In genomic region chr4:106369456-106370060, GRCh38 we compare ENCODE assay signal across 8 cellular contexts. TPM values are rescaled to one million over a fixed set of nuclear protein-coding genes. Genes with fewer than 3 reads are reported as not detected.
DNase-seq lines count a peak whose midpoint lies in the region; ATAC-seq and TF ChIP-seq lines count a peak whose summit lies in the region.

No MANE protein-coding gene starts in this region.

- H3K36me3 ChIP-seq in psoas muscle (ENCODE audit: insufficient read depth in 1 of 2, low read depth in 1 of 2): no peaks in the 10 kb centered on the region

- H3K36me3 Mint-ChIP-seq in activated CD8-positive, alpha-beta memory T cell treated with anti-CD3 and anti-CD28 coated beads, Interleukin-2, amount 10 ng/mL, durations not matched to agents 7 days and 5 days: no peaks in the 10 kb centered on the region

- H3K4me1 ChIP-seq in psoas muscle: peaks cover 9% of the 10 kb centered on the region

- CTCF ChIA-PET in activated CD8-positive, alpha-beta memory T cell treated with anti-CD3 and anti-CD28 coated beads, Interleukin-2, amount 10 ng/mL, durations not matched to agents 7 days and 5 days (lab: Charles Lee): interaction anchor here (1.0 to 2.5 kb wide), 4 partner anchors 41 to 529 kb away, joined by 3 to 6 read pairs (median 4); no protein-coding TSS in a partner anchor

- no peak overlapping the region for H3K4me3 Mint-ChIP-seq in activated CD8-positive, alpha-beta memory T cell treated with anti-CD3 and anti-CD28 coated beads, Interleukin-2, amount 10 ng/mL, durations not matched to agents 7 days and 5 days

- TF ChIP-seq CTCF in fibroblast of pulmonary artery (IDR thresholded peaks at IDR 0.05; ENCODE audit: low read length, missing control alignments): peak; percentile 77
- TF ChIP-seq CTCF in psoas muscle (IDR thresholded peaks at IDR 0.05): peak; percentile 62

- no peak overlapping the region for H3K27ac ChIP-seq in psoas muscle

- H3K4me3 ChIP-seq in fibroblast of pulmonary artery (replicated peaks; ENCODE audit: low read depth, low read length) (no peak overlapping the region), psoas muscle (no peak overlapping the region)

- peaks cover 28% of the 10 kb centered on the region for H3K27me3 Mint-ChIP-seq in activated CD8-positive, alpha-beta memory T cell treated with anti-CD3 and anti-CD28 coated beads, Interleukin-2, amount 10 ng/mL, durations not matched to agents 7 days and 5 days

- no peaks in the 10 kb centered on the region for H3K9me3 ChIP-seq in psoas muscle

- peaks cover 4% of the 10 kb centered on the region for H3K4me1 Mint-ChIP-seq in activated CD8-positive, alpha-beta memory T cell treated with anti-CD3 and anti-CD28 coated beads, Interleukin-2, amount 10 ng/mL, durations not matched to agents 7 days and 5 days

- WGBS in psoas muscle, 3 donors: 23 to 29% (median 23%) methylated on average over 6 of the region's 6 CpGs

- intact Hi-C loops in psoas muscle (cut with DNase I): loop anchor here in 1 of 2 donors (5.0 to 10.0 kb wide), 3 partner anchors 133 to 525 kb away; no protein-coding TSS in a partner anchor

- in situ Hi-C loops in KBM-7 (cut with MboI; ENCODE audit: low pct_unique_long_range_greater_than_20kb, low sequenced_read_pairs): no loop called here

- no peak overlapping the region for H3K27ac Mint-ChIP-seq in activated CD8-positive, alpha-beta memory T cell treated with anti-CD3 and anti-CD28 coated beads, Interleukin-2, amount 10 ng/mL, durations not matched to agents 7 days and 5 days

- no peaks in the 10 kb centered on the region for H3K27me3 ChIP-seq in psoas muscle (ENCODE audit: insufficient read depth in 3 of 3, low read length in 2 of 3)

- ATAC-seq in activated CD8-positive, alpha-beta memory T cell treated with anti-CD3 and anti-CD28 coated beads, Interleukin-2, amount 10 ng/mL, durations not matched to agents 7 days and 5 days: peak; percentile 58
- ATAC-seq in GM21528 (IDR thresholded peaks at IDR 0.05; ENCODE audit: low FRiP score, unreplicated experiment): peak; percentile 75
- peak in 1 of 4 donors; percentile 59 for ATAC-seq in psoas muscle
- no peak for ATAC-seq in activated CD4-positive, CD25-positive, alpha-beta regulatory T cell treated with anti-CD3 and anti-CD28 coated beads, Interleukin-2, amount 50 U/mL, for 24 hours

- no peaks in the 10 kb centered on the region for H3K9me3 Mint-ChIP-seq in activated CD8-positive, alpha-beta memory T cell treated with anti-CD3 and anti-CD28 coated beads, Interleukin-2, amount 10 ng/mL, durations not matched to agents 7 days and 5 days (ENCODE audit: low read depth)

- no peak for DNase-seq in activated CD8-positive, alpha-beta memory T cell treated with anti-CD3 and anti-CD28 coated beads, Interleukin-2, amount 10 ng/mL, durations not matched to agents 7 days and 5 days
- no peak for DNase-seq in activated CD8-positive, alpha-beta memory T cell treated with anti-CD3 and anti-CD28 coated beads, Interleukin-2, amount 50 U/mL, for 48 hours
- peak; percentile 78 for DNase-seq in KBM-7
- DNase-seq in SKM-1 treated with dmso at 0.1 percent for 144 hours (lab: John Stamatoyannopoulos, UW; ENCODE audit: unreplicated experiment): peak; percentile 84
- DNase-seq in fibroblast of pulmonary artery (ENCODE audit: low read depth): peak; percentile 88
- no peak for DNase-seq in psoas muscle

RNA-seq across cellular contexts. Expression of gene GIMD1, which starts 1.0 kb away (rescaled TPM):
- total RNA-seq in activated CD8-positive, alpha-beta memory T cell treated with anti-CD3 and anti-CD28 coated beads, Interleukin-2, amount 10 ng/mL, durations not matched to agents 7 days and 5 days: not detected
- not detected for total RNA-seq in psoas muscle
- under 1 TPM in 1 of 3 donors, not detected in 2; 0.04 TPM for polyA plus RNA-seq in psoas muscle

RNA-seq across cellular contexts. Expression of gene AIMP1, which starts 53.2 kb away (rescaled TPM):
- total RNA-seq in activated CD8-positive, alpha-beta memory T cell treated with anti-CD3 and anti-CD28 coated beads, Interleukin-2, amount 10 ng/mL, durations not matched to agents 7 days and 5 days: 10 to 100 TPM; 44.2 to 53.9 TPM
- 10 to 100 TPM; 36.0 to 65.5 (median 53.4) TPM for total RNA-seq in psoas muscle
- polyA plus RNA-seq in psoas muscle: 10 to 100 TPM; 26.0 to 35.0 (median 32.1) TPM

RNA-seq across cellular contexts. Expression of gene TBCK, which starts 53.5 kb away (rescaled TPM):
- 10 to 100 TPM; 33.2 to 36.9 TPM for total RNA-seq in activated CD8-positive, alpha-beta memory T cell treated with anti-CD3 and anti-CD28 coated beads, Interleukin-2, amount 10 ng/mL, durations not matched to agents 7 days and 5 days
- total RNA-seq in psoas muscle: 10 to 100 TPM in 3 of 4 donors, 1 to 10 TPM in 1; 9.7 to 16.8 (median 12.9) TPM
- polyA plus RNA-seq in psoas muscle: 1 to 10 TPM; 1.9 to 5.2 (median 3.7) TPM

Comparison
In these comparisons a context has a peak if more than half of its experiments do, and no peak if none do; other contexts are left out.
1. ATAC-seq: peak in activated CD8-positive, alpha-beta memory T cell treated with anti-CD3 and anti-CD28 coated beads, Interleukin-2, amount 10 ng/mL, durations not matched to agents 7 days and 5 days (single experiment) and GM21528 (single experiment); none in activated CD4-positive, CD25-positive, alpha-beta regulatory T cell treated with anti-CD3 and anti-CD28 coated beads, Interleukin-2, amount 50 U/mL, for 24 hours (0 of 2).
2. DNase-seq: peak in KBM-7 (single experiment), SKM-1 treated with dmso at 0.1 percent for 144 hours (single experiment) and fibroblast of pulmonary artery (single experiment); none in activated CD8-positive, alpha-beta memory T cell treated with anti-CD3 and anti-CD28 coated beads, Interleukin-2, amount 10 ng/mL, durations not matched to agents 7 days and 5 days (single experiment), activated CD8-positive, alpha-beta memory T cell treated with anti-CD3 and anti-CD28 coated beads, Interleukin-2, amount 50 U/mL, for 48 hours (single experiment) and psoas muscle (0 of 2).